ENCODE assay signal across 1 cellular context in genomic region chr9:95459867-95460626, GRCh38.
TF ChIP-seq lines count a peak whose summit lies in the region.

No MANE protein-coding gene starts in this region.

TF ChIP-seq in SK-N-SH treated with all-trans-retinoic acid at 6 μM for 48 hours, 23 proteins besides CTCF, POLR2A, EP300 and RAD21 (continued from another document):
- no peak for TF ChIP-seq CREB5 (CRISPR knock-in tag; IDR thresholded peaks at IDR 0.05; ENCODE audit: low read depth)
- no peak for TF ChIP-seq ZFP3 (CRISPR knock-in tag; IDR thresholded peaks at IDR 0.05)
- no peak for TF ChIP-seq RARB (CRISPR knock-in tag; IDR thresholded peaks at IDR 0.05)
- no peak for TF ChIP-seq ZNF565 (CRISPR knock-in tag; conservative IDR thresholded peaks at IDR 0.05; ENCODE audit: low read depth)
- TF ChIP-seq ZNF70 (CRISPR knock-in tag; IDR thresholded peaks at IDR 0.05) = no peak
- TF ChIP-seq POU6F1 (CRISPR knock-in tag; IDR thresholded peaks at IDR 0.05; ENCODE audit: borderline replicate concordance, low read depth) = no peak
- TF ChIP-seq ISL1 (CRISPR knock-in tag; IDR thresholded peaks at IDR 0.05) = no peak
- no peak for TF ChIP-seq TOX (CRISPR knock-in tag; IDR thresholded peaks at IDR 0.05; ENCODE audit: borderline replicate concordance)
- TF ChIP-seq CSRNP3 (CRISPR knock-in tag; IDR thresholded peaks at IDR 0.05) = no peak
- no peak for TF ChIP-seq SNAI2 (CRISPR knock-in tag; IDR thresholded peaks at IDR 0.05)
- no peak for TF ChIP-seq GLIS3 (CRISPR knock-in tag; IDR thresholded peaks at IDR 0.05)
- no peak for TF ChIP-seq TSHZ2 (CRISPR knock-in tag; IDR thresholded peaks at IDR 0.05)
